Comparison of ENCODE assay signal across 8 cellular contexts in genomic region chr20:17504898-17505663, GRCh38. TPM values are rescaled to one million over a fixed set of nuclear protein-coding genes. Genes with fewer than 3 reads are reported as not detected.
DNase-seq lines count a peak whose midpoint lies in the region; ATAC-seq and TF ChIP-seq lines count a peak whose summit lies in the region.

No MANE protein-coding gene starts in this region.

- H3K9ac ChIP-seq in ES-I3 (ENCODE audit: low read depth, low read length), result peak overlapping the region; percentile 50; the same call in 1 of the 2 replicates

- no peak for TF ChIP-seq POLR2A in heart left ventricle (IDR thresholded peaks at IDR 0.05)

- H3K27ac Mint-ChIP-seq in activated naive CD8-positive, alpha-beta T cell treated with anti-CD3 and anti-CD28 coated beads for 36 hours, result peak overlapping the region; percentile 85

- intact Hi-C loops in heart left ventricle (cut with DNase I) (loop anchor here (1.0 to 10.0 kb wide), 14 partner anchors 29 to 772 kb away; partner anchors contain the start of genes KAT14 (in 1 of the 10) and PET117 (in 1 of the 10)), posterior vena cava (cut with DNase I) (loop anchor here (1.0 to 10.0 kb wide), 5 partner anchors 112 to 490 kb away; no protein-coding TSS in a partner anchor)

- peak; percentile 58 for DNase-seq in Jurkat, Clone E6-1 (ENCODE audit: low read depth, low spot score)
- DNase-seq in SHP77 (lab: John Stamatoyannopoulos, UW) (peak; percentile 61 to 62), heart left ventricle (peak; percentile 54 to 85 (median 58)), posterior vena cava (ENCODE audit: low spot score) (peak; percentile 90), COLO668 (lab: John Stamatoyannopoulos, UW; ENCODE audit: unreplicated experiment) (no peak)
- peak; percentile 64 for DNase-seq in activated naive CD8-positive, alpha-beta T cell treated with anti-CD3 and anti-CD28 coated beads for 36 hours

- H3K27me3 ChIP-seq in heart left ventricle, result no peaks in the 10 kb centered on the region

- TF ChIP-seq CTCF in heart left ventricle (IDR thresholded peaks at IDR 0.05), result peak; percentile 47 to 83 (median 72)

- no peaks in the 10 kb centered on the region for H3K9me3 ChIP-seq in ES-I3 (ENCODE audit: control insufficient read depth, insufficient read depth, low read length)
- no peaks in the 10 kb centered on the region for H3K9me3 ChIP-seq in heart left ventricle

- H3K9me3 Mint-ChIP-seq in activated naive CD8-positive, alpha-beta T cell treated with anti-CD3 and anti-CD28 coated beads for 36 hours, result no peaks in the 10 kb centered on the region

- peaks cover 30% of the 10 kb centered on the region for H3K4me1 Mint-ChIP-seq in activated naive CD8-positive, alpha-beta T cell treated with anti-CD3 and anti-CD28 coated beads for 36 hours

- H3K36me3 Mint-ChIP-seq in activated naive CD8-positive, alpha-beta T cell treated with anti-CD3 and anti-CD28 coated beads for 36 hours, result no peaks in the 10 kb centered on the region

- H3K4me3 Mint-ChIP-seq in activated naive CD8-positive, alpha-beta T cell treated with anti-CD3 and anti-CD28 coated beads for 36 hours, result peak overlapping the region; percentile 77

- H3K36me3 ChIP-seq in ES-I3 (ENCODE audit: insufficient read depth, low read length) (no peaks in the 10 kb centered on the region), heart left ventricle (no peaks in the 10 kb centered on the region)

- peak overlapping the region in 8 of 12 donors; percentile 5 to 65 (median 32) for H3K27ac ChIP-seq in heart left ventricle

- H3K4me1 ChIP-seq in ES-I3 (ENCODE audit: insufficient read depth, low read length) (peaks cover 5% of the 10 kb centered on the region; the same call in 1 of the 2 replicates), heart left ventricle (peaks cover 0 to 19% (median 5%) of the 10 kb centered on the region in 12 donors)

- peak overlapping the region; percentile 49 for H3K4me3 ChIP-seq in Jurkat, Clone E6-1 (ENCODE audit: low read length)
- H3K4me3 ChIP-seq in heart left ventricle, result peak overlapping the region; percentile 24 to 65 (median 54)

- WGBS in heart left ventricle, 4 donors, result 0 to 3% (median 2%) methylated on average over 26 to 30 of the region's 30 CpGs

- H3K27me3 Mint-ChIP-seq in activated naive CD8-positive, alpha-beta T cell treated with anti-CD3 and anti-CD28 coated beads for 36 hours, result peaks cover 2% of the 10 kb centered on the region

- ATAC-seq in GM21737 (IDR thresholded peaks at IDR 0.05; ENCODE audit: unreplicated experiment), result peak; percentile 63
- peak; percentile 59 to 87 (median 82) for ATAC-seq in heart left ventricle

RNA-seq across cellular contexts. Expression of gene BFSP1, which starts 26.1 kb away (rescaled TPM):
- 1.8 TPM for polyA plus RNA-seq in Jurkat, Clone E6-1 (2012; ENCODE audit: insufficient read depth, insufficient read length)
- total RNA-seq in activated naive CD8-positive, alpha-beta T cell treated with anti-CD3 and anti-CD28 coated beads for 36 hours, result under 1 TPM; 0.18 to 0.64 TPM
- total RNA-seq in heart left ventricle, result 1 to 10 TPM in 3 of 9 donors, under 1 TPM in 6; 0.13 to 1.4 (median 0.71) TPM
- under 1 TPM; 0.11 to 0.30 TPM for polyA plus RNA-seq in heart left ventricle
- under 1 TPM; 0.67 to 0.93 TPM for total RNA-seq in posterior vena cava
